ENCODE assay signal across 11 cellular contexts in genomic region chr16:54080524-54081008, GRCh38.
DNase-seq lines count a peak whose midpoint lies in the region; ATAC-seq and TF ChIP-seq lines count a peak whose summit lies in the region.
"Had no signal": no experiment of that assay in that cellular context is flagged by ENCODE, and none has a peak within 500 bp of the region (broad histone marks: within the 10 kb centered on the region; RNA-seq: fewer than 3 reads in every experiment).

No MANE protein-coding gene starts in this region.

- no peaks in the 10 kb centered on the region for H4K20me1 ChIP-seq in SK-N-SH (ENCODE audit: insufficient read depth)

- H3K9me2 ChIP-seq in SK-N-SH, result no peaks in the 10 kb centered on the region

- no peaks in the 10 kb centered on the region for H3K27me3 ChIP-seq in SK-N-SH (ENCODE audit: insufficient read depth)

- TF ChIP-seq RAD21 in SK-N-SH (IDR thresholded peaks at IDR 0.05; ENCODE audit: low read length), result no peak

- H3K4me1 ChIP-seq in SK-N-SH (ENCODE audit: control insufficient read depth in 1 of 2, insufficient read depth in 2 of 2, low read depth in 1 of 2, low read length in 1 of 2), result peaks cover 3 to 8% of the 10 kb centered on the region in 2 experiments; a peak in 2 of 4 replicates

- H3K4me2 ChIP-seq in SK-N-SH, result no peak overlapping the region

- WGBS in SK-N-SH (ENCODE audit: low lambda C conversion rate), result 79% methylated on average over 7 of the region's 7 CpGs

- TF ChIP-seq CTCF in foreskin fibroblast (IDR thresholded peaks at IDR 0.05; ENCODE audit: low read depth, low read length) (no peak), SK-N-SH (IDR thresholded peaks at IDR 0.05) (no peak)

- H2AFZ ChIP-seq in SK-N-SH (ENCODE audit: low read depth), result no peak overlapping the region

- CTCF ChIA-PET in SK-N-SH (lab: Yijun Ruan, JAX), result interaction anchor here (1.1 kb wide), 1 partner anchor 531 kb away, joined by 3 read pairs; no protein-coding TSS in a partner anchor

- POLR2A ChIA-PET in SK-N-SH (lab: Yijun Ruan, JAX), result no interaction called here

- no peak overlapping the region for H3K9ac ChIP-seq in SK-N-SH

- H3K36me3 ChIP-seq in SK-N-SH (replicated peaks in 1 of 2; ENCODE audit: control insufficient read depth in 1 of 2, insufficient read depth in 2 of 2, low read length in 1 of 2), result no peaks in the 10 kb centered on the region
- H3K36me3 ChIP-seq: WERI-Rb-1 had no signal

- H3K9me3 ChIP-seq in SK-N-SH, result no peaks in the 10 kb centered on the region

- no peak for TF ChIP-seq EP300 in SK-N-SH (IDR thresholded peaks at IDR 0.05; ENCODE audit: borderline replicate concordance in 1 of 2, low read depth in 1 of 2, low read length in 1 of 2)

- H3F3A ChIP-seq in SK-N-SH (replicated peaks; ENCODE audit: insufficient read depth), result no peaks in the 10 kb centered on the region

- H3K4me3 ChIP-seq in foreskin fibroblast (ENCODE audit: low read depth in 1 of 2, low read length in 2 of 2) (no peak overlapping the region), SK-N-SH (ENCODE audit: low read depth in 2 of 2, low read length in 1 of 2) (no peak overlapping the region)

- ATAC-seq in HG03460 (IDR thresholded peaks at IDR 0.05; ENCODE audit: unreplicated experiment) (no peak), HG02870 (IDR thresholded peaks at IDR 0.05; ENCODE audit: unreplicated experiment) (no peak)
- ATAC-seq: stimulated activated naive B cell treated with anti-CD40 and anti-IgM and Interleukin-4, amounts not matched to agents 10 μg/mL and 1 μg/mL and 100 μg/mL, for 72 hours had no signal

- DNase-seq in HPDE6-E6E7 (ENCODE audit: extremely low spot score) (peak; percentile 84), amniotic epithelial cell (ENCODE audit: low read depth) (peak; percentile 100), foreskin fibroblast (peak; percentile 83 to 89), stromal cell of bone marrow (ENCODE audit: low read depth) (peak; percentile 95), SK-N-SH (no peak)
- DNase-seq: GOT3; NCI-H1048; stimulated activated naive B cell treated with anti-CD40 and anti-IgM and Interleukin-4, amounts not matched to agents 10 μg/mL and 1 μg/mL and 100 μg/mL, for 72 hours; WERI-Rb-1 had no signal

- H3K79me2 ChIP-seq in SK-N-SH (ENCODE audit: insufficient read depth), result no peaks in the 10 kb centered on the region

- H3K27ac ChIP-seq in SK-N-SH (ENCODE audit: low read depth in 2 of 2, low read length in 1 of 2), result no peak overlapping the region
- H3K27ac ChIP-seq: WERI-Rb-1 had no signal

TF ChIP-seq in SK-N-SH, 30 proteins besides CTCF, POLR2A, EP300 and RAD21:
- no peak for TF ChIP-seq EZH2phosphoT487 (IDR thresholded peaks at IDR 0.05; ENCODE audit: borderline replicate concordance, low read depth)
- no peak for TF ChIP-seq RFX5 (IDR thresholded peaks at IDR 0.05; ENCODE audit: low read length)
- no peak for TF ChIP-seq FOSL2 (IDR thresholded peaks at IDR 0.05; ENCODE audit: borderline replicate concordance, low read depth)
- no peak for TF ChIP-seq SIN3A (IDR thresholded peaks at IDR 0.05; ENCODE audit: borderline replicate concordance, low read depth, low read length)
- no peak for TF ChIP-seq ELF1 (IDR thresholded peaks at IDR 0.05)
- no peak for TF ChIP-seq RXRA (IDR thresholded peaks at IDR 0.05; ENCODE audit: borderline replicate concordance, low read depth)
- no peak for TF ChIP-seq MAX (IDR thresholded peaks at IDR 0.05; ENCODE audit: low read depth)
- TF ChIP-seq TCF12 (IDR thresholded peaks at IDR 0.05), result no peak
- TF ChIP-seq NFIC (IDR thresholded peaks at IDR 0.05; ENCODE audit: borderline replicate concordance), result no peak
- no peak for TF ChIP-seq TAF1 (IDR thresholded peaks at IDR 0.05; ENCODE audit: borderline replicate concordance, low read depth, low read length)
- TF ChIP-seq, protein P1, sequence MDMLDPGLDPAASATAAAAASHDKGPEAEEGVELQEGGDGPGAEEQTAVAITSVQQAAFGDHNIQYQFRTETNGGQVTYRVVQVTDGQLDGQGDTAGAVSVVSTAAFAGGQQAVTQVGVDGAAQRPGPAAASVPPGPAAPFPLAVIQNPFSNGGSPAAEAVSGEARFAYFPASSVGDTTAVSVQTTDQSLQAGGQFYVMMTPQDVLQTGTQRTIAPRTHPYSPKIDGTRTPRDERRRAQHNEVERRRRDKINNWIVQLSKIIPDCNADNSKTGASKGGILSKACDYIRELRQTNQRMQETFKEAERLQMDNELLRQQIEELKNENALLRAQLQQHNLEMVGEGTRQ (IDR thresholded peaks at IDR 0.05; ENCODE audit: borderline replicate concordance, low read depth, low read length), result no peak
- no peak for TF ChIP-seq USF1 (IDR thresholded peaks at IDR 0.05; ENCODE audit: borderline replicate concordance, low read depth)
- no peak for TF ChIP-seq SMC3 (IDR thresholded peaks at IDR 0.05; ENCODE audit: low read depth, low read length)
- TF ChIP-seq RCOR1 (IDR thresholded peaks at IDR 0.05; ENCODE audit: low read length), result no peak
- TF ChIP-seq NRF1 (IDR thresholded peaks at IDR 0.05; ENCODE audit: low read depth, low read length), result no peak
- no peak for TF ChIP-seq JUND (IDR thresholded peaks at IDR 0.05)
TF ChIP-seq in SK-N-SH: peak in this region for 0.
